In genomic region chrX:40729923-40730584, GRCh38 we compare ENCODE assay signal across 1 cellular context.
TF ChIP-seq lines count a peak whose summit lies in the region.

No MANE protein-coding gene starts in this region.

TF ChIP-seq in K562, 482 proteins besides CTCF, POLR2A, EP300 and RAD21:
- no peak for TF ChIP-seq PHF8 (IDR thresholded peaks at IDR 0.05; ENCODE audit: borderline replicate concordance, low read length)
- TF ChIP-seq HDAC3 (IDR thresholded peaks at IDR 0.05; ENCODE audit: borderline replicate concordance, partially characterized antibody): no peak
- TF ChIP-seq, protein P1, sequence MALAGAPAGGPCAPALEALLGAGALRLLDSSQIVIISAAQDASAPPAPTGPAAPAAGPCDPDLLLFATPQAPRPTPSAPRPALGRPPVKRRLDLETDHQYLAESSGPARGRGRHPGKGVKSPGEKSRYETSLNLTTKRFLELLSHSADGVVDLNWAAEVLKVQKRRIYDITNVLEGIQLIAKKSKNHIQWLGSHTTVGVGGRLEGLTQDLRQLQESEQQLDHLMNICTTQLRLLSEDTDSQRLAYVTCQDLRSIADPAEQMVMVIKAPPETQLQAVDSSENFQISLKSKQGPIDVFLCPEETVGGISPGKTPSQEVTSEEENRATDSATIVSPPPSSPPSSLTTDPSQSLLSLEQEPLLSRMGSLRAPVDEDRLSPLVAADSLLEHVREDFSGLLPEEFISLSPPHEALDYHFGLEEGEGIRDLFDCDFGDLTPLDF (CRISPR knock-in tag; IDR thresholded peaks at IDR 0.05): no peak
- 0 out of 2 replicates have a peak, but pooled peaks have one; percentile 14 for TF ChIP-seq HMBOX1 (IDR thresholded peaks at IDR 0.05)
- no peak for TF ChIP-seq GATAD2B (IDR thresholded peaks at IDR 0.05; ENCODE audit: borderline replicate concordance)
- TF ChIP-seq HES1 (IDR thresholded peaks at IDR 0.05; ENCODE audit: low read depth): no peak
- TF ChIP-seq ATF1 (CRISPR knock-in tag; IDR thresholded peaks at IDR 0.05): no peak
- no peak for TF ChIP-seq ATF1 (tag; IDR thresholded peaks at IDR 0.05)
- TF ChIP-seq, protein P2, sequence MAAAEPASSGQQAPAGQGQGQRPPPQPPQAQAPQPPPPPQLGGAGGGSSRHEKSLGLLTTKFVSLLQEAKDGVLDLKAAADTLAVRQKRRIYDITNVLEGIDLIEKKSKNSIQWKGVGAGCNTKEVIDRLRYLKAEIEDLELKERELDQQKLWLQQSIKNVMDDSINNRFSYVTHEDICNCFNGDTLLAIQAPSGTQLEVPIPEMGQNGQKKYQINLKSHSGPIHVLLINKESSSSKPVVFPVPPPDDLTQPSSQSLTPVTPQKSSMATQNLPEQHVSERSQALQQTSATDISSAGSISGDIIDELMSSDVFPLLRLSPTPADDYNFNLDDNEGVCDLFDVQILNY (CRISPR knock-in tag; IDR thresholded peaks at IDR 0.05): no peak
